Comparison of ENCODE assay signal across 18 cellular contexts in genomic region chr1:163471766-163472165, GRCh38.
"Had no signal": no experiment of that assay in that cellular context is flagged by ENCODE, and none has a peak within 500 bp of the region (broad histone marks: within the 10 kb centered on the region; RNA-seq: fewer than 3 reads in every experiment).

No MANE protein-coding gene starts in this region.

- H3K27ac ChIP-seq: body of pancreas, neutrophil, parathyroid adenoma, thyroid gland had no signal

- H3K4me1 ChIP-seq: body of pancreas, parathyroid adenoma, thyroid gland had no signal

- H3K9ac ChIP-seq: parathyroid adenoma had no signal

- H3K9me3 ChIP-seq: body of pancreas, neutrophil, thyroid gland had no signal

- H3K36me3 ChIP-seq: neutrophil, thyroid gland had no signal

- ATAC-seq: activated T-cell treated with anti-CD3 and anti-CD28 coated beads, Interleukin-2, amount 50 U/mL, for 72 hours; body of pancreas; stimulated activated naive B cell treated with anti-CD40 and anti-IgM and Interleukin-4, amounts not matched to agents 10 μg/mL and 1 μg/mL and 100 μg/mL, for 72 hours had no signal

- H2AFZ ChIP-seq: parathyroid adenoma had no signal

- H3K27me3 ChIP-seq: body of pancreas, neutrophil, thyroid gland had no signal

- DNase-seq: activated B cell treated with CpG ODN at 0.5 μM for 24 hours; activated CD4-positive, alpha-beta T cell treated with anti-CD3 and anti-CD28 coated beads, Interleukin-2, amount 10 ng/mL, durations not matched to agents 24 days and 14 days; activated CD8-positive, alpha-beta memory T cell treated with anti-CD3 and anti-CD28 coated beads, Interleukin-2, amount 50 U/mL, for 48 hours; activated gamma-delta T cell; activated naive CD8-positive, alpha-beta T cell treated with anti-CD3 and anti-CD28 coated beads for 36 hours; activated T-cell treated with anti-CD3 and anti-CD28 coated beads, Interleukin-2, amount 50 U/mL, for 72 hours; amygdala; body of pancreas; effector CD8-positive, alpha-beta T cell; foreskin melanocyte; midbrain; stimulated activated CD4-positive, alpha-beta T cell treated with anti-CD3 and anti-CD28 coated beads, Interleukin-15, amount 100 ng/mL, for 24 hours; stimulated activated CD4-positive, alpha-beta T cell treated with anti-CD3 and anti-CD28 coated beads, Interleukin-4, amount 100 ng/mL, for 1 hour; stimulated activated naive B cell treated with anti-CD40 and anti-IgM and Interleukin-4, amounts not matched to agents 10 μg/mL and 1 μg/mL and 100 μg/mL, for 72 hours; thyroid gland had no signal

- H3K4me3 ChIP-seq: body of pancreas, lung, thyroid gland had no signal
